ENCODE assay signal across 8 cellular contexts in the genomic region with DNA sequence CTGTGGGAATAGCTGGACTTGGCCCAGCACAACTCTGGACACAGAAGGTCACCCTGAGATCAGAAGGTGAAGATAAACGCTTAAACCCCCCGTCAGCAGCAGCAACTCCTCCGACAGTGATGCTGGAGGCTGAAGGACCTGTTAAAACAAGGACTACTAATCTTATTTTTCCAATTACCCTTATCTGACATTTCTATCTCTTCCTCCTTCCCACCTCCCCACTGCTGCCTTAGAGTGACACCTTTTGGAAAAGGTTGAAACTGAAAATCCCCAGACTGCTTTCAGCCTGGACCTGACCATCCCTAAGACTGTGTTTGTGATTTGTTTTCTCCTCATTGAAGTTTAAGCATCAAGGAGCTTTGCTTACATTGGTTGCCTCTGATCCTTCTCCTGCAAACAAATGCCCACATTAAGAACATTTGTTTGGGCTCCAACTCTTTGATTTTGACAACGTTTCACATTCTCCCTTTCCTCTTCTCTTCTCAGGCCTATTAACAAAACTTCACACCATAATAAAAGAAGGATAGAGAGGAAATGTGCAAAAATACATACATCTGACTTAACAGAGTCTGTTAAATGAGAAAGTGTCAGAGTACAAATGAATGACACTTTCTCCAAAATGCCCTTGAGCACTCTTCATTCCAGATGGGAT.
A peak's percentile ranks its signal among the peaks of the same experiment; 100 is the strongest.
DNase-seq lines count a peak whose midpoint lies in the region; ATAC-seq, FAIRE-seq and TF ChIP-seq lines count a peak whose summit lies in the region.
"Had no signal": no experiment of that assay in that cellular context is flagged by ENCODE, and none has a peak within 500 bp of the region (broad histone marks: within the 10 kb centered on the region; RNA-seq: fewer than 3 reads in every experiment).

No MANE protein-coding gene starts in this region.

- WGBS in pancreas, 2 donors, result 17 to 31% methylated on average over 4 of the region's 4 CpGs

- no peaks in the 10 kb centered on the region for H3K36me3 ChIP-seq in pancreas
- no peaks in the 10 kb centered on the region for H3K36me3 ChIP-seq in gastrocnemius medialis

- DNase-seq in GM03348 (ENCODE audit: low spot score) (peak; percentile 6), NCI-H2227 (lab: John Stamatoyannopoulos, UW; ENCODE audit: unreplicated experiment) (peak; percentile 45), choroid plexus epithelial cell (ENCODE audit: low read depth) (peak; percentile 49), pancreas (peak in 1 of 6 donors; percentile 13), gastrocnemius medialis (no peak), AML-193 (lab: John Stamatoyannopoulos, UW) (no peak)
- DNase-seq in NK-92 treated with Interleukin-12 subunit alpha and Interleukin-12 subunit beta, amount 100 ng/mL, for 24 hours (lab: John Stamatoyannopoulos, UW), result no peak
- DNase-seq: T-helper 9 cell had no signal

- TF ChIP-seq CTCF in choroid plexus epithelial cell (conservative IDR thresholded peaks at IDR 0.05; ENCODE audit: low read depth, low read length) (peak; percentile 55), pancreas (IDR thresholded peaks at IDR 0.05) (no peak), gastrocnemius medialis (IDR thresholded peaks at IDR 0.05 in 4 of 5, conservative IDR thresholded peaks at IDR 0.05 in 1 of 5) (no peak)

- in situ Hi-C loops in gastrocnemius medialis (cut with MboI; ENCODE audit: low sequenced_read_pairs in 4 of 4), result no loop called here

- peak; percentile 45 to 79 (median 71) for ATAC-seq in pancreas
- ATAC-seq in gastrocnemius medialis, result no peak

- no peak for TF ChIP-seq POLR2A in gastrocnemius medialis (IDR thresholded peaks at IDR 0.05)

- intact Hi-C loops in pancreas (cut with DNase I), result loop anchor here in 1 of 3 donors (10.0 kb wide), 1 partner anchor 413 kb away; the partner anchor contains the start of gene WNT5A
- intact Hi-C loops in gastrocnemius medialis (cut with DNase I; ENCODE audit: low total_unique reads), result no loop called here

- H3K9me3 ChIP-seq in pancreas (no peaks in the 10 kb centered on the region), gastrocnemius medialis (no peaks in the 10 kb centered on the region)

- H3K4me3 ChIP-seq in choroid plexus epithelial cell (ENCODE audit: low read depth, low read length), result no peak overlapping the region
- no peak overlapping the region for H3K4me3 ChIP-seq in pancreas
- no peak overlapping the region for H3K4me3 ChIP-seq in gastrocnemius medialis

- no peak for FAIRE-seq in pancreas (lab: Jason Lieb, UNC)

- H3K4me1 ChIP-seq in pancreas (no peaks in the 10 kb centered on the region), gastrocnemius medialis (no peaks in the 10 kb centered on the region)

- H3K27ac ChIP-seq in pancreas (no peak overlapping the region), gastrocnemius medialis (no peak overlapping the region)

- H3K27me3 ChIP-seq in pancreas (no peaks in the 10 kb centered on the region), gastrocnemius medialis (no peaks in the 10 kb centered on the region)

Comparison
In these comparisons a context has a peak if more than half of its experiments do, and no peak if none do; other contexts are left out.
1. DNase-seq: peak in GM03348 (single experiment), NCI-H2227 (single experiment) and choroid plexus epithelial cell (single experiment); none in gastrocnemius medialis (0 of 2), NK-92 treated with Interleukin-12 subunit alpha and Interleukin-12 subunit beta, amount 100 ng/mL, for 24 hours (single experiment) and AML-193 (0 of 2).
2. ATAC-seq: peak in pancreas (4 of 4); none in gastrocnemius medialis (0 of 2).